ENCODE assay signal across 13 cellular contexts in genomic region chr1:87120779-87121178, GRCh38.
DNase-seq lines count a peak whose midpoint lies in the region; ATAC-seq and TF ChIP-seq lines count a peak whose summit lies in the region.
"Had no signal": no experiment of that assay in that cellular context is flagged by ENCODE, and none has a peak within 500 bp of the region (broad histone marks: within the 10 kb centered on the region; RNA-seq: fewer than 3 reads in every experiment).

No MANE protein-coding gene starts in this region.

- 100% methylated on average over 2 of the region's 2 CpGs for WGBS in smooth muscle cell (ENCODE audit: low lambda C conversion rate)

- H3K27ac Mint-ChIP-seq in MCF 10A (ENCODE audit: low read depth, unreplicated experiment) = no peak overlapping the region
- no peak overlapping the region for H3K27ac Mint-ChIP-seq in activated T-helper 1 cell treated with anti-CD3 and anti-CD28 coated beads, Interleukin-12 subunit alpha, Interleukin-12 subunit beta, Interleukin-2, Interleukin-4 antibody, amounts not matched to agents 30 ng/mL and 10 ng/mL and 1 ng/mL, durations not matched to agents 14 hours and 24 hours and 36 hours
- H3K27ac Mint-ChIP-seq: activated naive CD4-positive, alpha-beta T cell treated with anti-CD3 and anti-CD28 coated beads, Interleukin-2, amount 10 ng/mL, durations not matched to agents 7 days and 5 days had no signal

- H3K4me1 ChIP-seq in breast epithelium = no peaks in the 10 kb centered on the region
- H3K4me1 ChIP-seq in Loucy (ENCODE audit: insufficient read depth, low read length, poor library complexity, severe bottlenecking) = no peaks in the 10 kb centered on the region
- peaks cover 6% of the 10 kb centered on the region for H3K4me1 ChIP-seq in smooth muscle cell (ENCODE audit: low read depth)

- H3K27ac ChIP-seq in breast epithelium (no peak overlapping the region), smooth muscle cell (ENCODE audit: low read depth) (no peak overlapping the region)

- CTCF ChIA-PET in MCF 10A (lab: Yijun Ruan, JAX) = interaction anchor here (0.7 to 1.2 kb wide), 3 partner anchors 10 to 367 kb away, joined by 3 to 5 read pairs (median 4); no protein-coding TSS in a partner anchor

- no peak for ATAC-seq in HG03442 (IDR thresholded peaks at IDR 0.05; ENCODE audit: unreplicated experiment)

- intact Hi-C loops in MCF 10A (cut with micrococcal nuclease) (no loop called here), breast epithelium (cut with DNase I; ENCODE audit: low total_unique reads) (no loop called here), posterior cingulate gyrus (cut with DNase I) (no loop called here)
- intact Hi-C loops in activated T-helper 1 cell treated with anti-CD3 and anti-CD28 coated beads, Interleukin-12 subunit alpha, Interleukin-12 subunit beta, Interleukin-2, Interleukin-4 antibody, amounts not matched to agents 30 ng/mL and 10 ng/mL and 1 ng/mL, durations not matched to agents 14 hours and 24 hours and 36 hours (cut with micrococcal nuclease) = no loop called here

- H4K20me1 ChIP-seq in Loucy (ENCODE audit: insufficient read depth, low read length, poor library complexity, severe bottlenecking) (no peaks in the 10 kb centered on the region), smooth muscle cell (ENCODE audit: low read depth) (no peaks in the 10 kb centered on the region)

- H3K36me3 ChIP-seq in breast epithelium (no peaks in the 10 kb centered on the region), Loucy (ENCODE audit: insufficient read depth, low read length) (no peaks in the 10 kb centered on the region), smooth muscle cell (ENCODE audit: low read depth) (no peaks in the 10 kb centered on the region)

- H2AFZ ChIP-seq in Loucy (ENCODE audit: low read length) (no peak overlapping the region), smooth muscle cell (ENCODE audit: low read depth) (no peak overlapping the region)

- H3K9me2 ChIP-seq in Loucy (replicated peaks; ENCODE audit: low read depth, low read length) = no peaks in the 10 kb centered on the region

- POLR2A ChIA-PET in MCF 10A (lab: Yijun Ruan, JAX) = no interaction called here

- H3K27me3 ChIP-seq in breast epithelium = no peaks in the 10 kb centered on the region
- no peaks in the 10 kb centered on the region for H3K27me3 ChIP-seq in Loucy (ENCODE audit: insufficient read depth, low read length, poor library complexity, severe bottlenecking)
- H3K27me3 ChIP-seq in smooth muscle cell (ENCODE audit: low read depth) = no peaks in the 10 kb centered on the region

- H3K9me3 ChIP-seq in breast epithelium (no peaks in the 10 kb centered on the region), Loucy (ENCODE audit: insufficient read depth, low read depth, low read length) (no peaks in the 10 kb centered on the region), smooth muscle cell (replicated peaks; ENCODE audit: low read depth) (no peaks in the 10 kb centered on the region)

- BruUV-seq in MCF 10A (replicated peaks; lab: Mats Ljungman, UMichigan) = no TSS peak

- H3K27me3 Mint-ChIP-seq in MCF 10A (ENCODE audit: insufficient read depth, unreplicated experiment) = no peaks in the 10 kb centered on the region
- peaks cover 1% of the 10 kb centered on the region for H3K27me3 Mint-ChIP-seq in activated T-helper 1 cell treated with anti-CD3 and anti-CD28 coated beads, Interleukin-12 subunit alpha, Interleukin-12 subunit beta, Interleukin-2, Interleukin-4 antibody, amounts not matched to agents 30 ng/mL and 10 ng/mL and 1 ng/mL, durations not matched to agents 14 hours and 24 hours and 36 hours (ENCODE audit: insufficient read depth)

- H3K9me3 Mint-ChIP-seq in MCF 10A (ENCODE audit: unreplicated experiment) = no peaks in the 10 kb centered on the region
- no peaks in the 10 kb centered on the region for H3K9me3 Mint-ChIP-seq in activated T-helper 1 cell treated with anti-CD3 and anti-CD28 coated beads, Interleukin-12 subunit alpha, Interleukin-12 subunit beta, Interleukin-2, Interleukin-4 antibody, amounts not matched to agents 30 ng/mL and 10 ng/mL and 1 ng/mL, durations not matched to agents 14 hours and 24 hours and 36 hours
- H3K9me3 Mint-ChIP-seq: activated naive CD4-positive, alpha-beta T cell treated with anti-CD3 and anti-CD28 coated beads, Interleukin-2, amount 10 ng/mL, durations not matched to agents 7 days and 5 days had no signal

- TF ChIP-seq CTCF in MCF 10A (IDR thresholded peaks at IDR 0.05; ENCODE audit: unreplicated experiment) = peak; percentile 8
- no peak for TF ChIP-seq CTCF in breast epithelium (IDR thresholded peaks at IDR 0.05)
- peak; percentile 66 for TF ChIP-seq CTCF in Loucy (conservative IDR thresholded peaks at IDR 0.05; ENCODE audit: low read length)
- TF ChIP-seq CTCF in choroid plexus epithelial cell (conservative IDR thresholded peaks at IDR 0.05; ENCODE audit: low read depth, low read length) = peak; percentile 55
- TF ChIP-seq CTCF in smooth muscle cell (IDR thresholded peaks at IDR 0.05; ENCODE audit: borderline replicate concordance, insufficient read depth, poor library complexity, severe bottlenecking) = peak; percentile 20

- H3K79me2 ChIP-seq in Loucy (ENCODE audit: insufficient read depth, low read length) = no peaks in the 10 kb centered on the region
- H3K79me2 ChIP-seq in smooth muscle cell (ENCODE audit: low read depth) = no peaks in the 10 kb centered on the region

- DNase-seq in MCF 10A (ENCODE audit: unreplicated experiment) = no peak
- no peak for DNase-seq in breast epithelium (ENCODE audit: low spot score in 2 of 2)
- no peak for DNase-seq in choroid plexus epithelial cell (ENCODE audit: low read depth)
- no peak for DNase-seq in smooth muscle cell (lab: John Stamatoyannopoulos, UW; ENCODE audit: unreplicated experiment)
- DNase-seq in posterior cingulate gyrus = no peak
- DNase-seq in activated T-helper 1 cell treated with anti-CD3 and anti-CD28 coated beads, Interleukin-12 subunit alpha, Interleukin-12 subunit beta, Interleukin-2, Interleukin-4 antibody, amounts not matched to agents 30 ng/mL and 10 ng/mL and 1 ng/mL, durations not matched to agents 14 hours and 24 hours and 36 hours (ENCODE audit: low spot score) = no peak
- DNase-seq: activated naive CD4-positive, alpha-beta T cell treated with anti-CD3 and anti-CD28 coated beads, Interleukin-2, amount 10 ng/mL, durations not matched to agents 7 days and 5 days; C1 segment of cervical spinal cord; NCI-H187 treated with DMSO at 0.1 percent for 48 hours; Right ventricle myocardium superior; stimulated activated CD4-positive, alpha-beta T cell treated with anti-CD3 and anti-CD28 coated beads, Interleukin-4, amount 100 ng/mL, for 24 hours had no signal

- no peak overlapping the region for H3K4me2 ChIP-seq in Loucy (ENCODE audit: low read depth, low read length, poor library complexity, severe bottlenecking)
- H3K4me2 ChIP-seq in smooth muscle cell = no peak overlapping the region

- peaks cover 21% of the 10 kb centered on the region for H3K4me1 Mint-ChIP-seq in MCF 10A (ENCODE audit: insufficient read depth, unreplicated experiment)
- peaks cover 5% of the 10 kb centered on the region for H3K4me1 Mint-ChIP-seq in activated T-helper 1 cell treated with anti-CD3 and anti-CD28 coated beads, Interleukin-12 subunit alpha, Interleukin-12 subunit beta, Interleukin-2, Interleukin-4 antibody, amounts not matched to agents 30 ng/mL and 10 ng/mL and 1 ng/mL, durations not matched to agents 14 hours and 24 hours and 36 hours (ENCODE audit: low read depth)
- H3K4me1 Mint-ChIP-seq: activated naive CD4-positive, alpha-beta T cell treated with anti-CD3 and anti-CD28 coated beads, Interleukin-2, amount 10 ng/mL, durations not matched to agents 7 days and 5 days had no signal

- no peak for TF ChIP-seq POLR2A in breast epithelium (IDR thresholded peaks at IDR 0.05)

- H3K4me3 ChIP-seq in breast epithelium (no peak overlapping the region), Loucy (ENCODE audit: low read length, poor library complexity, severe bottlenecking) (no peak overlapping the region), choroid plexus epithelial cell (ENCODE audit: low read depth, low read length) (no peak overlapping the region), smooth muscle cell (no peak overlapping the region)

- H3F3A ChIP-seq in Loucy (ENCODE audit: low read depth) (no peaks in the 10 kb centered on the region), smooth muscle cell (ENCODE audit: low read depth) (no peaks in the 10 kb centered on the region)

- no peak overlapping the region for H3K9ac ChIP-seq in Loucy (ENCODE audit: low read depth, low read length, poor library complexity, severe bottlenecking)
- no peak overlapping the region for H3K9ac ChIP-seq in smooth muscle cell (ENCODE audit: low read depth)

- no peaks in the 10 kb centered on the region for H3K36me3 Mint-ChIP-seq in MCF 10A (ENCODE audit: insufficient read depth, unreplicated experiment)
- H3K36me3 Mint-ChIP-seq in activated T-helper 1 cell treated with anti-CD3 and anti-CD28 coated beads, Interleukin-12 subunit alpha, Interleukin-12 subunit beta, Interleukin-2, Interleukin-4 antibody, amounts not matched to agents 30 ng/mL and 10 ng/mL and 1 ng/mL, durations not matched to agents 14 hours and 24 hours and 36 hours (ENCODE audit: low read depth) = no peaks in the 10 kb centered on the region
- H3K36me3 Mint-ChIP-seq: activated naive CD4-positive, alpha-beta T cell treated with anti-CD3 and anti-CD28 coated beads, Interleukin-2, amount 10 ng/mL, durations not matched to agents 7 days and 5 days had no signal

- no peak overlapping the region for H3K4me3 Mint-ChIP-seq in MCF 10A (ENCODE audit: unreplicated experiment)
- no peak overlapping the region for H3K4me3 Mint-ChIP-seq in activated T-helper 1 cell treated with anti-CD3 and anti-CD28 coated beads, Interleukin-12 subunit alpha, Interleukin-12 subunit beta, Interleukin-2, Interleukin-4 antibody, amounts not matched to agents 30 ng/mL and 10 ng/mL and 1 ng/mL, durations not matched to agents 14 hours and 24 hours and 36 hours
- H3K4me3 Mint-ChIP-seq: activated naive CD4-positive, alpha-beta T cell treated with anti-CD3 and anti-CD28 coated beads, Interleukin-2, amount 10 ng/mL, durations not matched to agents 7 days and 5 days had no signal

Comparison
In these comparisons a context has a peak if more than half of its experiments do, and no peak if none do; other contexts are left out.
1. CTCF ChIP-seq: peak in MCF 10A (single experiment), Loucy (single experiment), choroid plexus epithelial cell (single experiment) and smooth muscle cell (single experiment); none in breast epithelium (0 of 3).